Comparison of ENCODE assay signal across 8 cellular contexts in genomic region chr22:21641417-21641794, GRCh38. TPM values are rescaled to one million over a fixed set of nuclear protein-coding genes. Genes with fewer than 3 reads are reported as not detected.
DNase-seq lines count a peak whose midpoint lies in the region; ATAC-seq and TF ChIP-seq lines count a peak whose summit lies in the region.

No MANE protein-coding gene starts in this region.

- TF ChIP-seq POLR2A in upper lobe of left lung (IDR thresholded peaks at IDR 0.05) = no peak

- H3K36me3 ChIP-seq in HEK293 (ENCODE audit: control insufficient read depth in 2 of 2, insufficient read depth in 1 of 2, low read length in 2 of 2) (peaks cover 0 to 20% of the 10 kb centered on the region in 2 experiments; a peak in 2 of 3 replicates), ectodermal cell (ENCODE audit: control insufficient read depth, insufficient read depth, low read length) (peaks cover 4% of the 10 kb centered on the region), upper lobe of left lung (peaks cover 0 to 19% (median 4%) of the 10 kb centered on the region in 4 donors)

- TF ChIP-seq CTCF in HEK293 (tag by site-specific recombination; IDR thresholded peaks at IDR 0.05) (peak; percentile 61; the same call in 1 of the 2 replicates), RWPE1 (conservative IDR thresholded peaks at IDR 0.05; ENCODE audit: low read depth) (peak; percentile 74), upper lobe of left lung (IDR thresholded peaks at IDR 0.05) (peak in 4 of 6 experiments; percentile 8 to 46 (median 30))

- H3K27ac ChIP-seq in HEK293 (ENCODE audit: extremely low read depth, low read depth, low read length) (no peak overlapping the region), RWPE1 (peak overlapping the region; percentile 69), ectodermal cell (ENCODE audit: insufficient read depth, low read depth, low read length, poor library complexity, severe bottlenecking) (no peak overlapping the region), upper lobe of left lung (peak overlapping the region; percentile 40 to 80 (median 64))

- H3K4me3 ChIP-seq in HEK293 (ENCODE audit: low read depth, low read length) = peak overlapping the region; percentile 49
- peak overlapping the region; percentile 63 for H3K4me3 ChIP-seq in ectodermal cell (ENCODE audit: insufficient read depth, low read depth, low read length)
- H3K4me3 ChIP-seq in upper lobe of left lung = peak overlapping the region; percentile 53 to 91 (median 74)

- CTCF ChIA-PET in HEK293 (lab: Yijun Ruan, JAX) = interaction anchor here (0.6 to 3.3 kb wide), 8 partner anchors 11 to 552 kb away, joined by 3 to 109 read pairs (median 6); partner anchors contain the start of genes CCDC116 and YDJC
- CTCF ChIA-PET in RWPE1 (lab: Yijun Ruan, JAX) = interaction anchor here (0.7 to 0.8 kb wide), 2 partner anchors 12 to 17 kb away, joined by 3 to 4 read pairs; partner anchors contain the start of gene YDJC

- H3K4me1 ChIP-seq in HEK293 (ENCODE audit: control insufficient read depth, insufficient read depth, low read length) = no peaks in the 10 kb centered on the region
- peaks cover 3% of the 10 kb centered on the region for H3K4me1 ChIP-seq in ectodermal cell (ENCODE audit: control insufficient read depth, insufficient read depth, low read length)
- H3K4me1 ChIP-seq in upper lobe of left lung = peaks cover 16 to 31% (median 20%) of the 10 kb centered on the region in 4 donors

- WGBS in ectodermal cell, 2 experiments = 9 to 11% methylated on average over 9 of the region's 9 CpGs
- 7 to 8% methylated on average over 7 to 9 of the region's 9 CpGs for WGBS in upper lobe of left lung, 2 donors

- peaks cover 8% of the 10 kb centered on the region for H3K27me3 ChIP-seq in ectodermal cell (ENCODE audit: control insufficient read depth, insufficient read depth, low read length, poor library complexity, severe bottlenecking)
- no peaks in the 10 kb centered on the region for H3K27me3 ChIP-seq in upper lobe of left lung

- peak; percentile 58 to 70 for ATAC-seq in upper lobe of left lung (ENCODE audit: low FRiP score in 2 of 2)

- no peaks in the 10 kb centered on the region for H3K9me3 ChIP-seq in HEK293 (ENCODE audit: control insufficient read depth, insufficient read depth, low read depth, low read length)
- no peaks in the 10 kb centered on the region for H3K9me3 ChIP-seq in ectodermal cell (ENCODE audit: control insufficient read depth, low read length)
- no peaks in the 10 kb centered on the region for H3K9me3 ChIP-seq in upper lobe of left lung

- POLR2A ChIA-PET in HEK293 (lab: Yijun Ruan, JAX) (interaction anchor here (0.6 to 3.0 kb wide), 11 partner anchors 10 to 73 kb away, joined by 3 to 50 read pairs (median 4); partner anchors contain the start of genes CCDC116, PPIL2 and YDJC), RWPE1 (lab: Yijun Ruan, JAX; ENCODE audit: low non-redundant PET) (interaction anchor here (1.1 to 1.6 kb wide), 2 partner anchors 10 to 12 kb away, joined by 4 to 6 read pairs; partner anchors contain the start of gene YDJC)

- no peak for TF ChIP-seq EP300 in upper lobe of left lung (IDR thresholded peaks at IDR 0.05)

- DNase-seq in NCI-H1092 treated with DMSO at 0.1 percent for 48 hours (lab: John Stamatoyannopoulos, UW) (peak; percentile 55), NCI-H1092 (lab: John Stamatoyannopoulos, UW) (no peak), RWPE1 (ENCODE audit: low spot score) (no peak), medulla oblongata (ENCODE audit: extremely low spot score) (peak; percentile 80), upper lobe of left lung (peak in 1 of 2 donors; percentile 60)
- no peak for DNase-seq in stimulated activated CD4-positive, alpha-beta T cell treated with anti-CD3 and anti-CD28 coated beads, Interleukin-1b, Interleukin-23, amount 100 ng/mL, for 48 hours

TF ChIP-seq in HEK293, 187 proteins besides CTCF, POLR2A, EP300 and RAD21 (continues in another document):
- TF ChIP-seq ZNF639 (tag by site-specific recombination; IDR thresholded peaks at IDR 0.05) (no peak), BCL6B (tag by site-specific recombination; IDR thresholded peaks at IDR 0.05) (no peak), ZNF266 (tag by site-specific recombination; IDR thresholded peaks at IDR 0.05; ENCODE audit: low read depth) (no peak), ZNF488 (tag by site-specific recombination; IDR thresholded peaks at IDR 0.05) (no peak), FEZF1 (tag by site-specific recombination; IDR thresholded peaks at IDR 0.05) (no peak), PRDM6 (tag by site-specific recombination; IDR thresholded peaks at IDR 0.05) (no peak), ZNF394 (tag by site-specific recombination; IDR thresholded peaks at IDR 0.05; ENCODE audit: borderline replicate concordance) (no peak), ZNF114 (tag by site-specific recombination; IDR thresholded peaks at IDR 0.05) (no peak), ZBTB7A (tag by site-specific recombination; IDR thresholded peaks at IDR 0.05; ENCODE audit: low read depth) (no peak), ZNF791 (tag by site-specific recombination; IDR thresholded peaks at IDR 0.05) (no peak)

RNA-seq across cellular contexts. Expression of gene SDF2L1, which starts 0.7 kb away (rescaled TPM):
- 16.1 TPM for polyA plus RNA-seq in ectodermal cell (2013, experiment 1 of 4)
- polyA plus RNA-seq in ectodermal cell (2013, experiment 2 of 4) = 13.8 TPM
- polyA plus RNA-seq in ectodermal cell (2013, experiment 3 of 4) = 18.5 TPM
- polyA plus RNA-seq in ectodermal cell (2013, experiment 4 of 4) = 17.7 TPM
- total RNA-seq in upper lobe of left lung = 10 to 100 TPM in 5 of 6 donors, 1 to 10 TPM in 1; 3.1 to 73.1 (median 38.9) TPM

RNA-seq across cellular contexts. Expression of gene CCDC116, which starts 8.8 kb away (rescaled TPM):
- polyA plus RNA-seq in ectodermal cell (2013, experiment 1 of 4) = 0.31 TPM
- 0.41 TPM for polyA plus RNA-seq in ectodermal cell (2013, experiment 2 of 4)
- polyA plus RNA-seq in ectodermal cell (2013, experiment 3 of 4) = 0.27 TPM
- 0.24 TPM for polyA plus RNA-seq in ectodermal cell (2013, experiment 4 of 4)
- total RNA-seq in upper lobe of left lung = 1 to 10 TPM in 2 of 6 donors, under 1 TPM in 2, not detected in 2; 0.26 to 4.2 (median 0.97) TPM

RNA-seq across cellular contexts. Expression of gene YDJC, which starts 11.6 kb away (rescaled TPM):
- 10.5 TPM for polyA plus RNA-seq in ectodermal cell (2013, experiment 1 of 4)
- polyA plus RNA-seq in ectodermal cell (2013, experiment 2 of 4) = 11.6 TPM
- 12.9 TPM for polyA plus RNA-seq in ectodermal cell (2013, experiment 3 of 4)
- 12.4 TPM for polyA plus RNA-seq in ectodermal cell (2013, experiment 4 of 4)
- total RNA-seq in upper lobe of left lung = 10 to 100 TPM; 22.2 to 47.4 (median 28.3) TPM

RNA-seq across cellular contexts. Expression of gene PPIL2, which starts 24.4 kb away (rescaled TPM):
- 37.0 TPM for polyA plus RNA-seq in ectodermal cell (2013, experiment 1 of 4)
- 42.4 TPM for polyA plus RNA-seq in ectodermal cell (2013, experiment 2 of 4)
- 29.6 TPM for polyA plus RNA-seq in ectodermal cell (2013, experiment 3 of 4)
- 35.7 TPM for polyA plus RNA-seq in ectodermal cell (2013, experiment 4 of 4)
- 100 to 1,000 TPM in 1 of 6 donors, 10 to 100 TPM in 5; 40.4 to 107 (median 48.4) TPM for total RNA-seq in upper lobe of left lung

Comparison
In these comparisons a context has a peak if more than half of its experiments do, and no peak if none do; other contexts are left out.
1. DNase-seq: peak in NCI-H1092 treated with DMSO at 0.1 percent for 48 hours (single experiment) and medulla oblongata (single experiment); none in NCI-H1092 (single experiment), RWPE1 (single experiment) and stimulated activated CD4-positive, alpha-beta T cell treated with anti-CD3 and anti-CD28 coated beads, Interleukin-1b, Interleukin-23, amount 100 ng/mL, for 48 hours (single experiment).
2. H3K27ac ChIP-seq: peak in RWPE1 (single experiment) and upper lobe of left lung (4 of 4); none in HEK293 (single experiment) and ectodermal cell (single experiment).
3. Peak in every context shown above with its lines, with median percentiles within 50 percentile points of each other: H3K4me3 ChIP-seq and CTCF ChIP-seq.